Comparison of ENCODE assay signal across 10 cellular contexts in genomic region chr12:111448831-111449790, GRCh38. TPM values are rescaled to one million over a fixed set of nuclear protein-coding genes. Genes with fewer than 3 reads are reported as not detected.
A peak's percentile ranks its signal among the peaks of the same experiment; 100 is the strongest.
DNase-seq lines count a peak whose midpoint lies in the region; ATAC-seq and TF ChIP-seq lines count a peak whose summit lies in the region.
"Had no signal": no experiment of that assay in that cellular context is flagged by ENCODE, and none has a peak within 500 bp of the region (broad histone marks: within the 10 kb centered on the region; RNA-seq: fewer than 3 reads in every experiment).

No MANE protein-coding gene starts in this region.

- peak overlapping the region; percentile 82 for H3K27ac Mint-ChIP-seq in central memory CD8-positive, alpha-beta T cell (ENCODE audit: low read depth)
- H3K27ac Mint-ChIP-seq in naive B cell = peak overlapping the region in 5 of 6 donors; percentile 39 to 80 (median 76)

- H2BK120ac ChIP-seq in trophoblast cell (ENCODE audit: insufficient read depth, low read length, poor library complexity) = no peak overlapping the region

- no peak overlapping the region for H3K4ac ChIP-seq in trophoblast cell (ENCODE audit: low read depth, low read length)

- H2BK5ac ChIP-seq in trophoblast cell (ENCODE audit: low read depth, low read length, poor library complexity) = no peak overlapping the region

- H3K4me1 ChIP-seq in BLaER1 treated with 17β-estradiol and CSF1 and Interleukin-3, amounts not matched to agents 10 nM and 100 nM = peaks cover 61 to 85% (median 79%) of the 10 kb centered on the region in 10 experiments
- H3K4me1 ChIP-seq in trophoblast cell (ENCODE audit: control insufficient read depth in 1 of 2, insufficient read depth in 2 of 2, low read length in 2 of 2) = peaks cover 15 to 20% of the 10 kb centered on the region in 2 experiments

- no peak for TF ChIP-seq CTCF in NB4 (IDR thresholded peaks at IDR 0.05; ENCODE audit: low read depth, low read length)

- H3K4me3 ChIP-seq in BLaER1 treated with 17β-estradiol and CSF1 and Interleukin-3, amounts not matched to agents 10 nM and 100 nM = no peak overlapping the region
- H3K4me3 ChIP-seq in NB4 (ENCODE audit: low read depth, low read length) (no peak overlapping the region), trophoblast cell (ENCODE audit: low read depth, low read length) (no peak overlapping the region)

- DNase-seq in NB4 (ENCODE audit: low read depth) (peak; percentile 19), naive B cell (no peak), activated gamma-delta T cell treated with Interleukin-2 at 50 U/mL for 16 hours (no peak), DMS 273 (lab: John Stamatoyannopoulos, UW; ENCODE audit: unreplicated experiment) (no peak), trophoblast cell (no peak)
- DNase-seq in central memory CD8-positive, alpha-beta T cell (ENCODE audit: low spot score in 2 of 2) = peak; percentile 5 to 6
- DNase-seq: activated naive CD4-positive, alpha-beta T cell treated with anti-CD3 and anti-CD28 coated beads, Interleukin-2, amount 50 U/mL, for 16 hours; DMS79 had no signal

- peaks cover 56% of the 10 kb centered on the region for H3K4me1 Mint-ChIP-seq in central memory CD8-positive, alpha-beta T cell
- H3K4me1 Mint-ChIP-seq in naive B cell = peaks cover 38 to 49% (median 41%) of the 10 kb centered on the region in 3 donors

- no peaks in the 10 kb centered on the region for H3K27me3 ChIP-seq in BLaER1 treated with 17β-estradiol and CSF1 and Interleukin-3, amounts not matched to agents 10 nM and 100 nM
- no peaks in the 10 kb centered on the region for H3K27me3 ChIP-seq in trophoblast cell (ENCODE audit: insufficient read depth, low read length)

- H3K9ac ChIP-seq in BLaER1 treated with 17β-estradiol and CSF1 and Interleukin-3, amounts not matched to agents 10 nM and 100 nM = peak overlapping the region; percentile 0 to 62 (median 38); a peak in 14 of 22 replicates
- no peak overlapping the region for H3K9ac ChIP-seq in trophoblast cell (ENCODE audit: low read length)

- no peak for ATAC-seq in central memory CD8-positive, alpha-beta T cell (replicated peaks; ENCODE audit: extremely low read depth, poor library complexity, severe bottlenecking)
- no peak for ATAC-seq in naive B cell (ENCODE audit: low read depth in 2 of 2)
- no peak for ATAC-seq in GM18517 (IDR thresholded peaks at IDR 0.05; ENCODE audit: unreplicated experiment)

- H4K12ac ChIP-seq in trophoblast cell (ENCODE audit: low read depth, low read length) = no peak overlapping the region

- H3K18ac ChIP-seq in trophoblast cell (ENCODE audit: low read length) = no peak overlapping the region

- no peaks in the 10 kb centered on the region for H3K79me2 ChIP-seq in trophoblast cell (ENCODE audit: control insufficient read depth, insufficient read depth, low read length, poor library complexity)

- no peak overlapping the region for H4K91ac ChIP-seq in trophoblast cell (ENCODE audit: low read depth, low read length)

- H3K4me3 Mint-ChIP-seq in central memory CD8-positive, alpha-beta T cell = no peak overlapping the region
- no peak overlapping the region for H3K4me3 Mint-ChIP-seq in naive B cell

- H3K79me1 ChIP-seq in trophoblast cell (ENCODE audit: low read length) = peaks cover 2% of the 10 kb centered on the region

- no peaks in the 10 kb centered on the region for H3K27me3 Mint-ChIP-seq in central memory CD8-positive, alpha-beta T cell
- no peaks in the 10 kb centered on the region for H3K27me3 Mint-ChIP-seq in naive B cell

- no peak overlapping the region for H4K8ac ChIP-seq in trophoblast cell (ENCODE audit: low read depth, low read length)

- WGBS in trophoblast cell (ENCODE audit: extremely low coverage, insufficient coverage, insufficient read length) = no CpG with 5 or more reads among the region's 4 CpGs

- H2BK12ac ChIP-seq in trophoblast cell (ENCODE audit: low read length) = no peak overlapping the region

- H3K23ac ChIP-seq in trophoblast cell (ENCODE audit: low read length) = no peak overlapping the region

- H3K14ac ChIP-seq in trophoblast cell (ENCODE audit: low read length) = no peak overlapping the region

- no peak for TF ChIP-seq POLR2A in NB4 (IDR thresholded peaks at IDR 0.05; ENCODE audit: extremely low read depth, insufficient read length)

- peaks cover 48% of the 10 kb centered on the region for H3K36me3 Mint-ChIP-seq in central memory CD8-positive, alpha-beta T cell (ENCODE audit: insufficient read depth)
- peaks cover 4 to 7% of the 10 kb centered on the region in 2 donors for H3K36me3 Mint-ChIP-seq in naive B cell

- peaks cover 72 to 89% (median 85%) of the 10 kb centered on the region in 11 experiments for H3K36me3 ChIP-seq in BLaER1 treated with 17β-estradiol and CSF1 and Interleukin-3, amounts not matched to agents 10 nM and 100 nM
- H3K36me3 ChIP-seq in trophoblast cell (ENCODE audit: control insufficient read depth in 1 of 2, insufficient read depth in 2 of 2, low read length in 2 of 2) = peaks cover 54 to 62% of the 10 kb centered on the region in 2 experiments

- H2AFZ ChIP-seq in trophoblast cell (ENCODE audit: insufficient read depth, low read length, poor library complexity) = no peak overlapping the region

- peaks cover 48 to 97% (median 86%) of the 10 kb centered on the region in 11 experiments for H4K20me1 ChIP-seq in BLaER1 treated with 17β-estradiol and CSF1 and Interleukin-3, amounts not matched to agents 10 nM and 100 nM

- H3K4me2 ChIP-seq in BLaER1 treated with 17β-estradiol and CSF1 and Interleukin-3, amounts not matched to agents 10 nM and 100 nM = peak overlapping the region in 4 of 11 experiments; percentile 12 to 43 (median 26); a peak in 6 of 22 replicates
- no peak overlapping the region for H3K4me2 ChIP-seq in trophoblast cell (ENCODE audit: low read length)

- H3K27ac ChIP-seq in BLaER1 treated with 17β-estradiol and CSF1 and Interleukin-3, amounts not matched to agents 10 nM and 100 nM = peak overlapping the region in 9 of 11 experiments; percentile 3 to 54 (median 15); a peak in 14 of 22 replicates
- H3K27ac ChIP-seq in trophoblast cell (ENCODE audit: low read depth, low read length) = no peak overlapping the region

- no peaks in the 10 kb centered on the region for H3K9me3 Mint-ChIP-seq in central memory CD8-positive, alpha-beta T cell
- no peaks in the 10 kb centered on the region for H3K9me3 Mint-ChIP-seq in naive B cell

- no peak overlapping the region for H2AK5ac ChIP-seq in trophoblast cell (ENCODE audit: low read length)

- H3K9me3 ChIP-seq in BLaER1 treated with 17β-estradiol and CSF1 and Interleukin-3, amounts not matched to agents 10 nM and 100 nM (replicated peaks in 1 of 11) = no peaks in the 10 kb centered on the region
- H3K9me3 ChIP-seq in trophoblast cell (ENCODE audit: insufficient read depth, low read depth, low read length) = no peaks in the 10 kb centered on the region

RNA-seq across cellular contexts. Expression of gene SH2B3, which starts 43.4 kb away (rescaled TPM):
- 10 to 100 TPM in 1 of 6 donors, 1 to 10 TPM in 5; 3.6 to 10.4 (median 4.5) TPM for polyA plus RNA-seq in naive B cell (ENCODE audit: low read depth in 6 of 6)
- 5.1 and 5.4 TPM in 2 replicates for polyA plus RNA-seq in trophoblast cell (2013)

Comparison
In these comparisons a context has a peak if more than half of its experiments do, and no peak if none do; other contexts are left out.
1. DNase-seq: peak in NB4 (single experiment) and central memory CD8-positive, alpha-beta T cell (2 of 2); none in naive B cell (single experiment), activated gamma-delta T cell treated with Interleukin-2 at 50 U/mL for 16 hours (single experiment), DMS 273 (single experiment) and trophoblast cell (0 of 2).